ENCODE assay signal across 1 cellular context in genomic region chr1:25926731-25927496, GRCh38.
A peak's percentile ranks its signal among the peaks of the same experiment; 100 is the strongest.
TF ChIP-seq lines count a peak whose summit lies in the region.

No MANE protein-coding gene starts in this region.

TF ChIP-seq in H1, 55 proteins besides CTCF, POLR2A, EP300 and RAD21:
- TF ChIP-seq TAF1 (IDR thresholded peaks at IDR 0.05; ENCODE audit: low read depth, low read length) (0 out of 2 replicates have a peak, but pooled peaks have one; percentile 12), KDM4A (IDR thresholded peaks at IDR 0.05; ENCODE audit: low read depth, low read length, severe bottlenecking) (no peak)
